In genomic region chr2:65654496-65654895, GRCh38 we compare ENCODE assay signal across 17 cellular contexts.
DNase-seq lines count a peak whose midpoint lies in the region; ATAC-seq, FAIRE-seq and TF ChIP-seq lines count a peak whose summit lies in the region.
"Had no signal": no experiment of that assay in that cellular context is flagged by ENCODE, and none has a peak within 500 bp of the region (broad histone marks: within the 10 kb centered on the region; RNA-seq: fewer than 3 reads in every experiment).

No MANE protein-coding gene starts in this region.

- H3K4me3 ChIP-seq in HepG2 (replicated peaks in 1 of 3; ENCODE audit: insufficient read depth in 1 of 3, low read depth in 2 of 3, low read length in 3 of 3) (no peak overlapping the region), right lobe of liver (no peak overlapping the region)
- H3K4me3 ChIP-seq: BLaER1, GM23248, K562 had no signal

- no peak for TF ChIP-seq RAD21 in HepG2 (CRISPR knock-in tag; IDR thresholded peaks at IDR 0.05)

- DNase-seq in HepG2 (ENCODE audit: low spot score) (no peak), right lobe of liver (no peak), NCI-H510A (lab: John Stamatoyannopoulos, UW) (peak; percentile 82), SK-N-DZ (ENCODE audit: low spot score) (peak; percentile 59), RWPE1 (ENCODE audit: low spot score) (no peak)
- DNase-seq: GM23248, NCI-H1930, NCI-H226, SK-N-SH, T-helper 1 cell had no signal

- peaks cover 2 to 13% of the 10 kb centered on the region in 2 experiments; a peak in 2 of 5 replicates for H3K27me3 ChIP-seq in HepG2 (ENCODE audit: control insufficient read depth in 1 of 2, insufficient read depth in 2 of 2, low read length in 2 of 2)
- H3K27me3 ChIP-seq in right lobe of liver = no peaks in the 10 kb centered on the region
- H3K27me3 ChIP-seq: BLaER1 had no signal

- no peak overlapping the region for H3K4me2 ChIP-seq in HepG2 (ENCODE audit: low read depth, low read length)
- H3K4me2 ChIP-seq: BLaER1, SK-N-SH had no signal

- BruUV-seq in HepG2 (replicated peaks; lab: Mats Ljungman, UMichigan) = no TSS peak

- no peaks in the 10 kb centered on the region for H3K36me3 ChIP-seq in HepG2 (replicated peaks in 1 of 2; ENCODE audit: control insufficient read depth in 1 of 2, insufficient read depth in 2 of 2, low read length in 2 of 2)
- no peaks in the 10 kb centered on the region for H3K36me3 ChIP-seq in right lobe of liver
- H3K36me3 ChIP-seq: BLaER1 had no signal

- no peak for FAIRE-seq in HepG2 (lab: Jason Lieb, UNC)
- FAIRE-seq: G401.6, GM12891, K562 had no signal

- no peaks in the 10 kb centered on the region for H4K20me1 ChIP-seq in HepG2 (ENCODE audit: insufficient read depth, low read length)
- H4K20me1 ChIP-seq: BLaER1 had no signal

- in situ Hi-C loops in HepG2 (cut with HindIII; ENCODE audit: extremely low pct_ligation_motif_present, low pct_unique_long_range_greater_than_20kb) = no loop called here

- TF ChIP-seq EP300 in HepG2 (IDR thresholded peaks at IDR 0.05; ENCODE audit: low read depth in 2 of 2, low read length in 2 of 2) (no peak), HepG2 (CRISPR knock-in tag; IDR thresholded peaks at IDR 0.05; ENCODE audit: borderline replicate concordance) (no peak)

- no peak for TF ChIP-seq POLR2A in HepG2 (IDR thresholded peaks at IDR 0.05; ENCODE audit: insufficient read depth in 1 of 2, low read depth in 2 of 2, low read length in 2 of 2)
- no peak for TF ChIP-seq POLR2A in right lobe of liver (IDR thresholded peaks at IDR 0.05)

- H3K4me1 ChIP-seq in HepG2 (ENCODE audit: insufficient read depth, low read length) (no peaks in the 10 kb centered on the region), right lobe of liver (no peaks in the 10 kb centered on the region)
- H3K4me1 ChIP-seq: BLaER1 had no signal

- H2AFZ ChIP-seq in HepG2 (ENCODE audit: low read length) = no peak overlapping the region
- H2AFZ ChIP-seq: GM23248 had no signal

- no peak overlapping the region for H3K9ac ChIP-seq in HepG2 (ENCODE audit: insufficient read depth, low read depth, low read length)
- H3K9ac ChIP-seq: BLaER1, GM23248, SK-N-SH had no signal

- H3K9me3 ChIP-seq in HepG2 (ENCODE audit: low read length) = no peaks in the 10 kb centered on the region
- no peaks in the 10 kb centered on the region for H3K9me3 ChIP-seq in right lobe of liver
- H3K9me3 ChIP-seq: BLaER1, SK-N-SH had no signal

- CTCF ChIA-PET in HepG2 (lab: Yijun Ruan, JAX; ENCODE audit: low intra/inter-chr PET ratio, low total read pairs) = no interaction called here
- CTCF ChIA-PET in RWPE1 (lab: Yijun Ruan, JAX) = no interaction called here

- no peak for TF ChIP-seq CTCF in HepG2 (CRISPR knock-in tag; IDR thresholded peaks at IDR 0.05)
- TF ChIP-seq CTCF in right lobe of liver (IDR thresholded peaks at IDR 0.05) = no peak
- TF ChIP-seq CTCF in RWPE1 (conservative IDR thresholded peaks at IDR 0.05; ENCODE audit: low read depth) = no peak

- H3K79me2 ChIP-seq in HepG2 (ENCODE audit: insufficient read depth, low read length) = no peaks in the 10 kb centered on the region

- POLR2A ChIA-PET in HepG2 (lab: Yijun Ruan, JAX) = no interaction called here
- POLR2A ChIA-PET in RWPE1 (lab: Yijun Ruan, JAX; ENCODE audit: low non-redundant PET) = no interaction called here

- 5% methylated on average over 3 of the region's 3 CpGs for WGBS in HepG2 (ENCODE audit: low lambda C conversion rate)
- 78% methylated on average over 3 of the region's 3 CpGs for WGBS in right lobe of liver (ENCODE audit: insufficient coverage, low coverage, low lambda C conversion rate, missing lambda C conversion rate)

- ATAC-seq in HepG2 = peak; percentile 44; the same call in 2 of the 3 replicates
- no peak for ATAC-seq in right lobe of liver
- no peak for ATAC-seq in HG03139 (IDR thresholded peaks at IDR 0.05; ENCODE audit: unreplicated experiment)
- ATAC-seq in HG02884 (IDR thresholded peaks at IDR 0.05; ENCODE audit: unreplicated experiment) = no peak
- ATAC-seq: K562 had no signal

- no peak overlapping the region for H3K27ac ChIP-seq in HepG2 (ENCODE audit: extremely low read length, insufficient read depth, low read length)
- no peak overlapping the region for H3K27ac ChIP-seq in right lobe of liver
- no peak overlapping the region for H3K27ac ChIP-seq in RWPE1
- H3K27ac ChIP-seq: BLaER1, GM23248, HL-60 had no signal

- intact Hi-C loops in HepG2 (cut with micrococcal nuclease; ENCODE audit: unreplicated experiment) = no loop called here
- intact Hi-C loops in right lobe of liver (cut with DNase I) = no loop called here

TF ChIP-seq in HepG2, 621 proteins besides CTCF, POLR2A, EP300 and RAD21:
- TF ChIP-seq ZNF574 (CRISPR knock-in tag; IDR thresholded peaks at IDR 0.05) = no peak
- TF ChIP-seq ZNF616 (CRISPR knock-in tag; IDR thresholded peaks at IDR 0.05; ENCODE audit: low read depth) = no peak
- TF ChIP-seq KLF15 (CRISPR knock-in tag; IDR thresholded peaks at IDR 0.05; ENCODE audit: borderline replicate concordance) = no peak
- no peak for TF ChIP-seq MLXIP (CRISPR knock-in tag; IDR thresholded peaks at IDR 0.05; ENCODE audit: borderline replicate concordance)
- no peak for TF ChIP-seq TCF7L2 (IDR thresholded peaks at IDR 0.05; ENCODE audit: low read depth, low read length)
- no peak for TF ChIP-seq RARG (CRISPR knock-in tag; IDR thresholded peaks at IDR 0.05; ENCODE audit: low read depth)
- TF ChIP-seq ZEB1 (IDR thresholded peaks at IDR 0.05; ENCODE audit: insufficient replicate concordance, low read depth) = no peak
- TF ChIP-seq, protein P1, sequence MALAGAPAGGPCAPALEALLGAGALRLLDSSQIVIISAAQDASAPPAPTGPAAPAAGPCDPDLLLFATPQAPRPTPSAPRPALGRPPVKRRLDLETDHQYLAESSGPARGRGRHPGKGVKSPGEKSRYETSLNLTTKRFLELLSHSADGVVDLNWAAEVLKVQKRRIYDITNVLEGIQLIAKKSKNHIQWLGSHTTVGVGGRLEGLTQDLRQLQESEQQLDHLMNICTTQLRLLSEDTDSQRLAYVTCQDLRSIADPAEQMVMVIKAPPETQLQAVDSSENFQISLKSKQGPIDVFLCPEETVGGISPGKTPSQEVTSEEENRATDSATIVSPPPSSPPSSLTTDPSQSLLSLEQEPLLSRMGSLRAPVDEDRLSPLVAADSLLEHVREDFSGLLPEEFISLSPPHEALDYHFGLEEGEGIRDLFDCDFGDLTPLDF (CRISPR knock-in tag; IDR thresholded peaks at IDR 0.05) = no peak

Comparison
In these comparisons a context has a peak if more than half of its experiments do, and no peak if none do; other contexts are left out.
1. DNase-seq: peak in NCI-H510A (single experiment) and SK-N-DZ (single experiment); none in HepG2 (single experiment), right lobe of liver (0 of 3) and RWPE1 (single experiment).